Comparison of ENCODE assay signal across 19 cellular contexts in genomic region chr3:11605398-11605797, GRCh38. TPM values are rescaled to one million over a fixed set of nuclear protein-coding genes. Genes with fewer than 3 reads are reported as not detected.
DNase-seq lines count a peak whose midpoint lies in the region; ATAC-seq and TF ChIP-seq lines count a peak whose summit lies in the region.
"Had no signal": no experiment of that assay in that cellular context is flagged by ENCODE, and none has a peak within 500 bp of the region (broad histone marks: within the 10 kb centered on the region; RNA-seq: fewer than 3 reads in every experiment).

No MANE protein-coding gene starts in this region.

- peak overlapping the region; percentile 32 for H3K27ac Mint-ChIP-seq in central memory CD8-positive, alpha-beta T cell (ENCODE audit: low read depth)
- H3K27ac Mint-ChIP-seq in nephron progenitor cell: peak overlapping the region; percentile 75
- no peak overlapping the region for H3K27ac Mint-ChIP-seq in activated T-helper 17 cell treated with anti-CD3 and anti-CD28 coated beads, Interleukin-2, amount 50 U/mL, for 72 hours
- H3K27ac Mint-ChIP-seq: activated CD4-positive, alpha-beta memory T cell treated with anti-CD3 and anti-CD28 coated beads, Interleukin-2, amount 10 ng/mL, durations not matched to agents 7 days and 5 days had no signal

- H3K4me1 Mint-ChIP-seq in central memory CD8-positive, alpha-beta T cell: peaks cover 37% of the 10 kb centered on the region
- H3K4me1 Mint-ChIP-seq in nephron progenitor cell: peaks cover 96% of the 10 kb centered on the region
- H3K4me1 Mint-ChIP-seq in activated T-helper 17 cell treated with anti-CD3 and anti-CD28 coated beads, Interleukin-2, amount 50 U/mL, for 72 hours: peaks cover 23% of the 10 kb centered on the region

- intact Hi-C loops in left ventricle myocardium inferior (cut with micrococcal nuclease) (no loop called here), Right ventricle myocardium inferior (cut with DNase I) (no loop called here), uterus (cut with DNase I; ENCODE audit: low total_unique reads) (no loop called here)

- H3K9me3 Mint-ChIP-seq in central memory CD8-positive, alpha-beta T cell: no peaks in the 10 kb centered on the region
- no peaks in the 10 kb centered on the region for H3K9me3 Mint-ChIP-seq in nephron progenitor cell
- no peaks in the 10 kb centered on the region for H3K9me3 Mint-ChIP-seq in activated T-helper 17 cell treated with anti-CD3 and anti-CD28 coated beads, Interleukin-2, amount 50 U/mL, for 72 hours
- H3K9me3 Mint-ChIP-seq: activated CD4-positive, alpha-beta memory T cell treated with anti-CD3 and anti-CD28 coated beads, Interleukin-2, amount 10 ng/mL, durations not matched to agents 7 days and 5 days had no signal

- TF ChIP-seq POLR2A in uterus (IDR thresholded peaks at IDR 0.05): no peak

- H3K36me3 ChIP-seq in left ventricle myocardium inferior (no peaks in the 10 kb centered on the region), uterus (no peaks in the 10 kb centered on the region)

- H3K27me3 ChIP-seq in left ventricle myocardium inferior (ENCODE audit: low read depth): no peaks in the 10 kb centered on the region
- H3K27me3 ChIP-seq in uterus: no peaks in the 10 kb centered on the region
- H3K27me3 ChIP-seq: dorsolateral prefrontal cortex, spleen had no signal

- peaks cover 7% of the 10 kb centered on the region for H3K36me3 Mint-ChIP-seq in central memory CD8-positive, alpha-beta T cell (ENCODE audit: insufficient read depth)
- peaks cover 57% of the 10 kb centered on the region for H3K36me3 Mint-ChIP-seq in nephron progenitor cell (ENCODE audit: low read depth)
- H3K36me3 Mint-ChIP-seq in activated T-helper 17 cell treated with anti-CD3 and anti-CD28 coated beads, Interleukin-2, amount 50 U/mL, for 72 hours (ENCODE audit: low read depth): peaks cover 25% of the 10 kb centered on the region

- H3K4me1 ChIP-seq in left ventricle myocardium inferior (peaks cover 97% of the 10 kb centered on the region), uterus (peaks cover 17 to 34% of the 10 kb centered on the region in 2 donors)

- TF ChIP-seq CTCF in left ventricle myocardium inferior (IDR thresholded peaks at IDR 0.05; ENCODE audit: borderline replicate concordance) (no peak), nephron progenitor cell (IDR thresholded peaks at IDR 0.05) (no peak), uterus (IDR thresholded peaks at IDR 0.05) (no peak)

- DNase-seq in left ventricle myocardium inferior (no peak), Right ventricle myocardium inferior (ENCODE audit: missing footprints) (no peak), nephron progenitor cell (no peak), uterus (no peak), GM03348 (ENCODE audit: low spot score) (no peak)
- no peak for DNase-seq in central memory CD8-positive, alpha-beta T cell (ENCODE audit: low spot score in 2 of 2)
- DNase-seq: ACHN; activated CD4-positive, alpha-beta memory T cell treated with anti-CD3 and anti-CD28 coated beads, Interleukin-2, amount 10 ng/mL, durations not matched to agents 7 days and 5 days; activated effector memory CD4-positive, alpha-beta T cell treated with anti-CD3 and anti-CD28 coated beads, Interleukin-2, amount 50 U/mL, for 16 hours; dorsolateral prefrontal cortex; GF-D8; Kasumi-1; left ventricle myocardium superior; NCI-H1436; NCI-H446; spleen had no signal

- no peak for ATAC-seq in Right ventricle myocardium inferior
- ATAC-seq in central memory CD8-positive, alpha-beta T cell (replicated peaks; ENCODE audit: extremely low read depth, poor library complexity, severe bottlenecking): no peak
- ATAC-seq in HG02798 (IDR thresholded peaks at IDR 0.05; ENCODE audit: poor library complexity, unreplicated experiment): no peak
- ATAC-seq in activated T-helper 17 cell treated with anti-CD3 and anti-CD28 coated beads, Interleukin-2, amount 50 U/mL, for 72 hours (replicated peaks): no peak
- ATAC-seq: left ventricle myocardium superior had no signal

- no peak overlapping the region for H3K4me3 Mint-ChIP-seq in central memory CD8-positive, alpha-beta T cell
- H3K4me3 Mint-ChIP-seq in nephron progenitor cell: peak overlapping the region; percentile 5
- H3K4me3 Mint-ChIP-seq in activated T-helper 17 cell treated with anti-CD3 and anti-CD28 coated beads, Interleukin-2, amount 50 U/mL, for 72 hours: no peak overlapping the region
- H3K4me3 Mint-ChIP-seq: activated CD4-positive, alpha-beta memory T cell treated with anti-CD3 and anti-CD28 coated beads, Interleukin-2, amount 10 ng/mL, durations not matched to agents 7 days and 5 days had no signal

- H3K27me3 Mint-ChIP-seq in central memory CD8-positive, alpha-beta T cell: no peaks in the 10 kb centered on the region
- peaks cover 2% of the 10 kb centered on the region for H3K27me3 Mint-ChIP-seq in nephron progenitor cell (ENCODE audit: low read depth, poor library complexity)
- no peaks in the 10 kb centered on the region for H3K27me3 Mint-ChIP-seq in activated T-helper 17 cell treated with anti-CD3 and anti-CD28 coated beads, Interleukin-2, amount 50 U/mL, for 72 hours
- H3K27me3 Mint-ChIP-seq: activated CD4-positive, alpha-beta memory T cell treated with anti-CD3 and anti-CD28 coated beads, Interleukin-2, amount 10 ng/mL, durations not matched to agents 7 days and 5 days had no signal

- H3K9me3 ChIP-seq in left ventricle myocardium inferior (replicated peaks) (no peaks in the 10 kb centered on the region), uterus (no peaks in the 10 kb centered on the region)
- H3K9me3 ChIP-seq: spleen had no signal

- no peak overlapping the region for H3K4me3 ChIP-seq in left ventricle myocardium inferior
- H3K4me3 ChIP-seq in uterus: no peak overlapping the region
- H3K4me3 ChIP-seq: dorsolateral prefrontal cortex, SK-N-MC, spleen had no signal

- H3K27ac ChIP-seq in left ventricle myocardium inferior (replicated peaks) (peak overlapping the region; percentile 31), uterus (peak overlapping the region; percentile 71 to 76)

RNA-seq across cellular contexts. Expression of gene VGLL4, which starts 38.3 kb away (rescaled TPM):
- total RNA-seq in left ventricle myocardium inferior (29.3 TPM), Right ventricle myocardium inferior (26.8 TPM), uterus (100 to 1,000 TPM in 3 of 4 donors, 10 to 100 TPM in 1; 79.3 to 144 (median 143) TPM)
- 10 to 100 TPM; 34.3 to 42.4 TPM for total RNA-seq in activated T-helper 17 cell treated with anti-CD3 and anti-CD28 coated beads, Interleukin-2, amount 50 U/mL, for 72 hours
